9 cellular contexts compared by ENCODE assay signal in genomic region chr5:176413255-176413565, GRCh38. TPM values are rescaled to one million over a fixed set of nuclear protein-coding genes. Genes with fewer than 3 reads are reported as not detected.
DNase-seq lines count a peak whose midpoint lies in the region; ATAC-seq and TF ChIP-seq lines count a peak whose summit lies in the region.
"Had no signal": no experiment of that assay in that cellular context is flagged by ENCODE, and none has a peak within 500 bp of the region (broad histone marks: within the 10 kb centered on the region; RNA-seq: fewer than 3 reads in every experiment).

No MANE protein-coding gene starts in this region.

- H3K36me3 ChIP-seq in left ventricle myocardium inferior (peaks cover 24% of the 10 kb centered on the region), transverse colon (no peaks in the 10 kb centered on the region), left lung (peaks cover 0 to 20% of the 10 kb centered on the region in 2 donors)

- H3K4me3 ChIP-seq in left ventricle myocardium inferior (peak overlapping the region; percentile 97), transverse colon (no peak overlapping the region), left lung (no peak overlapping the region)

- H3K36me3 Mint-ChIP-seq in brain: peaks cover 17% of the 10 kb centered on the region

- H3K4me3 Mint-ChIP-seq in brain: peak overlapping the region in 3 of 5 experiments; percentile 24 to 86 (median 55)
- H3K4me3 Mint-ChIP-seq: stimulated activated naive CD8-positive, alpha-beta T cell treated with anti-CD3 and anti-CD28 coated beads, Interleukin-15, Interleukin-2, amounts not matched to agents 100 ng/mL and 50 ng/mL, for 24 hours had no signal

- in situ Hi-C loops in transverse colon (cut with MboI; ENCODE audit: low pct_ligation_motif_present in 1 of 4, low pct_unique_long_range_greater_than_20kb in 1 of 4, low sequenced_read_pairs in 3 of 4): loop anchor here in 2 of 4 donors (10.0 to 25.0 kb wide), 2 partner anchors 162 to 174 kb away; no protein-coding TSS in a partner anchor

- H3K27ac ChIP-seq in left ventricle myocardium inferior (replicated peaks) (peak overlapping the region; percentile 93), transverse colon (peak overlapping the region; percentile 30 to 97 (median 64)), left lung (no peak overlapping the region)

- H3K4me1 Mint-ChIP-seq in brain: peaks cover 48% of the 10 kb centered on the region

- H3K27me3 Mint-ChIP-seq in brain: peaks cover 3% of the 10 kb centered on the region
- H3K27me3 Mint-ChIP-seq: progenitor cell of endocrine pancreas; stimulated activated naive CD8-positive, alpha-beta T cell treated with anti-CD3 and anti-CD28 coated beads, Interleukin-15, Interleukin-2, amounts not matched to agents 100 ng/mL and 50 ng/mL, for 24 hours had no signal

- H3K27ac Mint-ChIP-seq in brain: peak overlapping the region in 2 of 5 experiments; percentile 41 to 53
- H3K27ac Mint-ChIP-seq: stimulated activated naive CD8-positive, alpha-beta T cell treated with anti-CD3 and anti-CD28 coated beads, Interleukin-15, Interleukin-2, amounts not matched to agents 100 ng/mL and 50 ng/mL, for 24 hours had no signal

- intact Hi-C loops in left ventricle myocardium inferior (cut with micrococcal nuclease) (no loop called here), transverse colon (cut with DNase I; ENCODE audit: low total_unique reads) (no loop called here), left lung (cut with DNase I) (no loop called here)

- peaks cover 0 to 1% (median 0%) of the 10 kb centered on the region in 5 experiments for H3K9me3 Mint-ChIP-seq in brain
- H3K9me3 Mint-ChIP-seq: stimulated activated naive CD8-positive, alpha-beta T cell treated with anti-CD3 and anti-CD28 coated beads, Interleukin-15, Interleukin-2, amounts not matched to agents 100 ng/mL and 50 ng/mL, for 24 hours had no signal

- H3K27me3 ChIP-seq in left ventricle myocardium inferior (ENCODE audit: low read depth) (no peaks in the 10 kb centered on the region), transverse colon (no peaks in the 10 kb centered on the region), left lung (no peaks in the 10 kb centered on the region)

- no peak for ATAC-seq in left lung

- H3K9me3 ChIP-seq in left ventricle myocardium inferior (replicated peaks) (no peaks in the 10 kb centered on the region), transverse colon (no peaks in the 10 kb centered on the region), left lung (no peaks in the 10 kb centered on the region)

- no peak for TF ChIP-seq POLR2A in transverse colon (IDR thresholded peaks at IDR 0.05)

- TF ChIP-seq CTCF in brain (conservative IDR thresholded peaks at IDR 0.05): no peak
- TF ChIP-seq CTCF in left ventricle myocardium inferior (IDR thresholded peaks at IDR 0.05; ENCODE audit: borderline replicate concordance): no peak
- no peak for TF ChIP-seq CTCF in transverse colon (IDR thresholded peaks at IDR 0.05)
- TF ChIP-seq CTCF in left lung (IDR thresholded peaks at IDR 0.05): no peak

- 71% methylated on average over 2 of the region's 2 CpGs; no CpG with 5 or more reads in 1 of the 2 donors for WGBS in transverse colon (ENCODE audit: low coverage in 1 of 2), 2 donors

- DNase-seq in left ventricle myocardium inferior (peak; percentile 50), transverse colon (no peak), left lung (no peak)
- no peak for DNase-seq in effector CD4-positive, alpha-beta T cell
- DNase-seq: hippocampal formation, NCI-H526 treated with DMSO at 0.1 percent for 48 hours had no signal

- H3K4me1 ChIP-seq in left ventricle myocardium inferior: peaks cover 80% of the 10 kb centered on the region
- peaks cover 8 to 57% (median 40%) of the 10 kb centered on the region in 4 donors for H3K4me1 ChIP-seq in transverse colon
- peaks cover 26 to 58% of the 10 kb centered on the region in 2 donors for H3K4me1 ChIP-seq in left lung

- TF ChIP-seq EP300 in transverse colon (IDR thresholded peaks at IDR 0.05; ENCODE audit: low read depth): no peak

RNA-seq across cellular contexts. Expression of gene CLTB, which starts 3.1 kb away (rescaled TPM):
- 141 TPM for polyA plus RNA-seq in brain (ENCODE audit: insufficient read depth, low read depth, low replicate concordance)
- total RNA-seq in left ventricle myocardium inferior (216 TPM), transverse colon (100 to 1,000 TPM; 167 to 272 (median 265) TPM), left lung (100 to 1,000 TPM in 1 of 2 donors, 10 to 100 TPM in 1; 92.1 to 128 TPM)

RNA-seq across cellular contexts. Expression of gene HIGD2A, which starts 24.7 kb away (rescaled TPM):
- polyA plus RNA-seq in brain (ENCODE audit: insufficient read depth, low read depth, low replicate concordance): 221 TPM
- 217 TPM for total RNA-seq in left ventricle myocardium inferior
- total RNA-seq in transverse colon: 100 to 1,000 TPM; 158 to 320 (median 207) TPM
- 100 to 1,000 TPM in 1 of 2 donors, 10 to 100 TPM in 1; 83.3 to 109 TPM for total RNA-seq in left lung

RNA-seq across cellular contexts. Expression of gene NOP16, which starts 24.8 kb away (rescaled TPM):
- polyA plus RNA-seq in brain (ENCODE audit: insufficient read depth, low read depth, low replicate concordance): 13.1 TPM
- total RNA-seq in left ventricle myocardium inferior (19.1 TPM), transverse colon (10 to 100 TPM in 1 of 4 donors, 1 to 10 TPM in 3; 1.8 to 12.7 (median 8.5) TPM), left lung (10 to 100 TPM; 14.9 to 24.0 TPM)

RNA-seq across cellular contexts. Expression of gene FAF2, which starts 35.0 kb away (rescaled TPM):
- 24.8 TPM for polyA plus RNA-seq in brain (ENCODE audit: insufficient read depth, low read depth, low replicate concordance)
- total RNA-seq in left ventricle myocardium inferior (13.0 TPM), transverse colon (10 to 100 TPM in 3 of 4 donors, 1 to 10 TPM in 1; 3.8 to 32.4 (median 26.5) TPM), left lung (10 to 100 TPM; 33.9 to 39.1 TPM)

RNA-seq across cellular contexts. Expression of gene ARL10, which starts 47.9 kb away (rescaled TPM):
- polyA plus RNA-seq in brain (ENCODE audit: insufficient read depth, low read depth, low replicate concordance): 2.6 TPM
- total RNA-seq in left ventricle myocardium inferior (6.0 TPM), transverse colon (1 to 10 TPM; 1.1 to 4.9 (median 2.6) TPM), left lung (1 to 10 TPM; 6.0 to 8.2 TPM)

Comparison
In these comparisons a context has a peak if more than half of its experiments do, and no peak if none do; other contexts are left out.
1. H3K27ac ChIP-seq: peak in left ventricle myocardium inferior (single experiment) and transverse colon (4 of 4); none in left lung (0 of 2).